ENCODE assay signal across 33 cellular contexts in the genomic region with DNA sequence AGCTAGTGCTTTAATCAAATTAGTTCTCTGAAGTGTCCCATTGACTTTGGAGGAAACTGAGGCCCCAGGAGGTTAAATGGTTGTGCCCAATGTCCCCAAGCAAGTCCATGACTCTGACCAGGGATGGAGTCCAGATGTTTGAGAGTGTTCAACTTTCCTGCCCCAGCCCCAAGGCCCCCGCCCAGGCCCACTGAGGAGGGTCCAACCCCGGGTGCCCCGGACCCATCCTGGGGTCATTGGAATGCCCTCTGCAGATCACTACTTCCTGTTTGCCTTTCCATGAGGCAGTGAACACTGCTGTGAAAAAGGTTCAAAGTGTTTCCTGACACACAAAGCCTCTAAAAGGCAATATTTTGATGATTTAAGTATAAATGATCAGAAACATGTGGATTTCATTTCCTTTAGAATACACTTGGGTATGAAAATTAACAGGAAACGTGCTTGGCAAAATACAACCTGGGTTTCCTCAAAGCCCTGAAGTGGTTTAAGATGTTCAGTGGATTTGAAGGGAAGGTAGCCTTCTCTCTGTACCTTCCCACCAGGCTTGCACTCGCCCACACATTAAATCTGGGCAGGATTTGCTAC.
"Had no signal": no experiment of that assay in that cellular context is flagged by ENCODE, and none has a peak within 500 bp of the region (broad histone marks: within the 10 kb centered on the region; RNA-seq: fewer than 3 reads in every experiment).

No MANE protein-coding gene starts in this region.

- H3K27me3 Mint-ChIP-seq: activated B cell treated with CpG ODN at 0.5 μM for 24 hours; activated CD4-positive, alpha-beta memory T cell treated with anti-CD3 and anti-CD28 coated beads, Interleukin-2, amount 10 ng/mL, durations not matched to agents 7 days and 5 days; activated naive CD4-positive, alpha-beta T cell treated with anti-CD3 and anti-CD28 coated beads, Interleukin-2, amount 10 ng/mL, durations not matched to agents 7 days and 5 days had no signal

- H3K27ac ChIP-seq: brain microvascular endothelial cell, coronary artery, dorsolateral prefrontal cortex, foreskin keratinocyte, gastrocnemius medialis, heart left ventricle, WERI-Rb-1 had no signal

- H3K4me1 Mint-ChIP-seq: activated B cell treated with CpG ODN at 0.5 μM for 24 hours; activated naive CD4-positive, alpha-beta T cell treated with anti-CD3 and anti-CD28 coated beads, Interleukin-2, amount 10 ng/mL, durations not matched to agents 7 days and 5 days; central memory CD8-positive, alpha-beta T cell; endodermal cell had no signal

- H3K27me3 ChIP-seq: brain microvascular endothelial cell, foreskin keratinocyte, gastrocnemius medialis, heart left ventricle had no signal

- ATAC-seq: activated CD4-positive, CD25-positive, alpha-beta regulatory T cell treated with anti-CD3 and anti-CD28 coated beads, Interleukin-2, amount 50 U/mL, for 24 hours; activated naive CD4-positive, alpha-beta T cell treated with anti-CD3 and anti-CD28 coated beads, Interleukin-2, amount 50 U/mL, for 72 hours; activated T-cell treated with anti-CD3 and anti-CD28 coated beads, Interleukin-2, amount 50 U/mL, for 72 hours; esophagus mucosa; foreskin keratinocyte; gastrocnemius medialis; heart left ventricle; T-helper 17 cell had no signal

- FAIRE-seq: astrocyte, bronchial epithelial cell had no signal

- H3K27ac Mint-ChIP-seq: activated B cell treated with CpG ODN at 0.5 μM for 24 hours; activated CD4-positive, alpha-beta memory T cell treated with anti-CD3 and anti-CD28 coated beads, Interleukin-2, amount 10 ng/mL, durations not matched to agents 7 days and 5 days; activated naive CD4-positive, alpha-beta T cell treated with anti-CD3 and anti-CD28 coated beads, Interleukin-2, amount 10 ng/mL, durations not matched to agents 7 days and 5 days; activated naive CD4-positive, alpha-beta T cell treated with anti-CD3 and anti-CD28 coated beads, Interleukin-2, amount 50 U/mL, for 72 hours; activated T-cell treated with anti-CD3 and anti-CD28 coated beads, Interleukin-2, amount 50 U/mL, for 24 hours; activated T-cell treated with anti-CD3 and anti-CD28 coated beads, Interleukin-2, amount 50 U/mL, for 72 hours; dendritic cell treated with granulocyte-macrophage colony-stimulating factor and Interleukin-4, amounts not matched to agents 40 ng/mL and 50 ng/mL, for 4 days; endodermal cell; T-helper 17 cell; T-helper 2 cell treated with Interferon-gamma antibody and Interleukin-4, amounts not matched to agents 5 μg/mL and 100 μg/mL, for 36 hours had no signal

- H3K4me3 Mint-ChIP-seq: activated B cell treated with CpG ODN at 0.5 μM for 24 hours; activated CD4-positive, alpha-beta memory T cell treated with anti-CD3 and anti-CD28 coated beads, Interleukin-2, amount 10 ng/mL, durations not matched to agents 7 days and 5 days; activated naive CD4-positive, alpha-beta T cell treated with anti-CD3 and anti-CD28 coated beads, Interleukin-2, amount 10 ng/mL, durations not matched to agents 7 days and 5 days; activated T-cell treated with anti-CD3 and anti-CD28 coated beads, Interleukin-2, amount 50 U/mL, for 24 hours; activated T-cell treated with anti-CD3 and anti-CD28 coated beads, Interleukin-2, amount 50 U/mL, for 72 hours; central memory CD8-positive, alpha-beta T cell; dendritic cell treated with granulocyte-macrophage colony-stimulating factor and Interleukin-4, amounts not matched to agents 40 ng/mL and 50 ng/mL, for 4 days; endodermal cell; T-helper 17 cell; T-helper 2 cell treated with Interferon-gamma antibody and Interleukin-4, amounts not matched to agents 5 μg/mL and 100 μg/mL, for 36 hours had no signal

- H3K36me3 Mint-ChIP-seq: activated naive CD4-positive, alpha-beta T cell treated with anti-CD3 and anti-CD28 coated beads, Interleukin-2, amount 10 ng/mL, durations not matched to agents 7 days and 5 days; activated naive CD4-positive, alpha-beta T cell treated with anti-CD3 and anti-CD28 coated beads, Interleukin-2, amount 50 U/mL, for 72 hours had no signal

- H3K4me1 ChIP-seq: foreskin keratinocyte, gastrocnemius medialis, heart left ventricle had no signal

- H3K4me3 ChIP-seq: coronary artery, dorsolateral prefrontal cortex, gastrocnemius medialis, heart left ventricle had no signal

- H3K9me3 Mint-ChIP-seq: activated CD4-positive, alpha-beta memory T cell treated with anti-CD3 and anti-CD28 coated beads, Interleukin-2, amount 10 ng/mL, durations not matched to agents 7 days and 5 days; activated naive CD4-positive, alpha-beta T cell treated with anti-CD3 and anti-CD28 coated beads, Interleukin-2, amount 10 ng/mL, durations not matched to agents 7 days and 5 days; activated naive CD4-positive, alpha-beta T cell treated with anti-CD3 and anti-CD28 coated beads, Interleukin-2, amount 50 U/mL, for 72 hours; activated T-cell treated with anti-CD3 and anti-CD28 coated beads, Interleukin-2, amount 50 U/mL, for 24 hours; activated T-cell treated with anti-CD3 and anti-CD28 coated beads, Interleukin-2, amount 50 U/mL, for 72 hours; central memory CD8-positive, alpha-beta T cell; dendritic cell treated with granulocyte-macrophage colony-stimulating factor and Interleukin-4, amounts not matched to agents 40 ng/mL and 50 ng/mL, for 4 days; endodermal cell; T-helper 2 cell treated with Interferon-gamma antibody and Interleukin-4, amounts not matched to agents 5 μg/mL and 100 μg/mL, for 36 hours had no signal

- H3K36me3 ChIP-seq: brain microvascular endothelial cell, gastrocnemius medialis, heart left ventricle, WERI-Rb-1 had no signal

- DNase-seq: activated B cell treated with CpG ODN at 0.5 μM for 24 hours; activated CD4-positive, alpha-beta memory T cell treated with anti-CD3 and anti-CD28 coated beads, Interleukin-2, amount 10 ng/mL, durations not matched to agents 7 days and 5 days; activated CD4-positive, alpha-beta T cell treated with anti-CD3 and anti-CD28 coated beads for 48 hours; activated CD8-positive, alpha-beta memory T cell treated with anti-CD3 and anti-CD28 coated beads, Interleukin-2, amount 50 U/mL, for 48 hours; activated gamma-delta T cell; activated naive CD4-positive, alpha-beta T cell; activated naive CD4-positive, alpha-beta T cell treated with anti-CD3 and anti-CD28 coated beads, Interleukin-2, amount 10 ng/mL, durations not matched to agents 7 days and 5 days; activated T-cell treated with anti-CD3 and anti-CD28 coated beads for 4 hours; activated T-cell treated with anti-CD3 and anti-CD28 coated beads, Interleukin-2, amount 50 U/mL, for 24 hours; activated T-cell treated with anti-CD3 and anti-CD28 coated beads, Interleukin-2, amount 50 U/mL, for 72 hours; amniotic stem cell; anterior cingulate cortex; brain microvascular endothelial cell; dorsolateral prefrontal cortex; effector memory CD4-positive, alpha-beta T cell; endodermal cell; foreskin keratinocyte; gastrocnemius medialis; glutamatergic neuron; heart left ventricle; T-helper 1 cell; T-helper 17 cell; T1000; WERI-Rb-1 had no signal

- H3K9me3 ChIP-seq: gastrocnemius medialis, heart left ventricle had no signal
